ENCODE assay signal across 23 cellular contexts in genomic region chr20:52945268-52945667, GRCh38. TPM values are rescaled to one million over a fixed set of nuclear protein-coding genes. Genes with fewer than 3 reads are reported as not detected.
DNase-seq lines count a peak whose midpoint lies in the region; ATAC-seq, FAIRE-seq and TF ChIP-seq lines count a peak whose summit lies in the region.
"Had no signal": no experiment of that assay in that cellular context is flagged by ENCODE, and none has a peak within 500 bp of the region (broad histone marks: within the 10 kb centered on the region; RNA-seq: fewer than 3 reads in every experiment).

No MANE protein-coding gene starts in this region.

- no peaks in the 10 kb centered on the region for H3K79me2 ChIP-seq in mammary epithelial cell (ENCODE audit: insufficient read depth, low read length)

- intact Hi-C loops in mammary epithelial cell (cut with micrococcal nuclease): no loop called here

- no peak overlapping the region for H3K9ac ChIP-seq in mammary epithelial cell (ENCODE audit: insufficient read depth, low read length)

- H3K27ac ChIP-seq in RWPE1: peak overlapping the region; percentile 65; the same call in 1 of the 2 replicates
- peak overlapping the region; percentile 69 for H3K27ac ChIP-seq in mammary epithelial cell (ENCODE audit: insufficient read depth, low read depth, low read length)

- H3K4me2 ChIP-seq in mammary epithelial cell (ENCODE audit: insufficient read depth, low read depth, low read length): no peak overlapping the region
- H3K4me2 ChIP-seq: GM23338 had no signal

- peak; percentile 37 for FAIRE-seq in urothelium cell line (lab: Jason Lieb, UNC)
- FAIRE-seq: A204.1, GM12878, H54 had no signal

- 100% methylated on average over 1 of the region's 1 CpG for WGBS in mammary epithelial cell (ENCODE audit: low coverage, missing lambda C conversion rate)

- DNase-seq in RWPE1 (ENCODE audit: low spot score) (no peak), mammary epithelial cell (no peak), left lobe of liver (ENCODE audit: low spot score) (peak; percentile 56), urothelium cell line (ENCODE audit: low spot score) (no peak), LoVo (ENCODE audit: low spot score) (no peak)
- DNase-seq: ACHN; BE2C; C1 segment of cervical spinal cord; CD4-positive, CD25-positive, alpha-beta regulatory T cell; CD8-positive, alpha-beta memory T cell; COR-L47; DMS 273 treated with DMSO at 0.1 percent for 48 hours; DMS53; DND-41; EL; HCEC 1CT had no signal

- H4K20me1 ChIP-seq in mammary epithelial cell (ENCODE audit: insufficient read depth, low read length): no peaks in the 10 kb centered on the region

- dilution Hi-C loops in mammary epithelial cell (cut with HindIII; ENCODE audit: low sequenced_read_pairs): no loop called here

- in situ Hi-C loops in mammary epithelial cell (cut with MboI; ENCODE audit: low sequenced_read_pairs in 2 of 2): no loop called here

- no peaks in the 10 kb centered on the region for H3K27me3 ChIP-seq in mammary epithelial cell (ENCODE audit: insufficient read depth, low read length)
- H3K27me3 ChIP-seq: BE2C had no signal

- ATAC-seq in left lobe of liver: peak; percentile 87
- ATAC-seq in HG02885 (IDR thresholded peaks at IDR 0.05; ENCODE audit: poor library complexity, unreplicated experiment): no peak
- ATAC-seq in GM21737 (IDR thresholded peaks at IDR 0.05; ENCODE audit: unreplicated experiment): no peak
- ATAC-seq: GM12878, GM23338 had no signal

- H3K4me3 ChIP-seq in mammary epithelial cell (replicated peaks in 1 of 3; ENCODE audit: insufficient read depth in 1 of 3, low read depth in 2 of 3, low read length in 3 of 3): no peak overlapping the region
- H3K4me3 ChIP-seq: GM12878, GM23338 had no signal

- peaks cover 40% of the 10 kb centered on the region for H3K4me1 ChIP-seq in mammary epithelial cell (ENCODE audit: insufficient read depth, low read length)
- H3K4me1 ChIP-seq: BE2C had no signal

- TF ChIP-seq CTCF in RWPE1 (conservative IDR thresholded peaks at IDR 0.05; ENCODE audit: low read depth): no peak
- no peak for TF ChIP-seq CTCF in mammary epithelial cell (conservative IDR thresholded peaks at IDR 0.05 in 1 of 2, IDR thresholded peaks at IDR 0.05 in 1 of 2; ENCODE audit: extremely low read depth in 1 of 2, insufficient read depth in 1 of 2, low read depth in 1 of 2, low read length in 2 of 2)

- H3K36me3 ChIP-seq in mammary epithelial cell (ENCODE audit: insufficient read depth, low read length): no peaks in the 10 kb centered on the region
- H3K36me3 ChIP-seq: BE2C had no signal

- BruUV-seq in mammary epithelial cell (replicated peaks; lab: Mats Ljungman, UMichigan): no TSS peak

- CTCF ChIA-PET in RWPE1 (lab: Yijun Ruan, JAX) (interaction anchor here (0.6 kb wide), 1 partner anchor 26 kb away, joined by 4 read pairs; no protein-coding TSS in a partner anchor), mammary epithelial cell (lab: Charles Lee; ENCODE audit: low non-redundant PET) (no interaction called here)

- H3K9me3 ChIP-seq in mammary epithelial cell (replicated peaks; ENCODE audit: insufficient read depth, low read length): no peaks in the 10 kb centered on the region
- H3K9me3 ChIP-seq: BE2C had no signal

- no peak overlapping the region for H2AFZ ChIP-seq in mammary epithelial cell (ENCODE audit: low read depth, low read length)
- H2AFZ ChIP-seq: GM23338 had no signal

- POLR2A ChIA-PET in RWPE1 (lab: Yijun Ruan, JAX; ENCODE audit: low non-redundant PET): no interaction called here

RNA-seq across cellular contexts. Expression of gene TSHZ2, which starts 26.9 kb away (rescaled TPM):
- total RNA-seq in mammary epithelial cell: 10 to 100 TPM; 10.0 to 11.5 TPM
- 4.0 TPM for polyA plus RNA-seq in mammary epithelial cell
- 11.8 TPM for polyA minus RNA-seq in mammary epithelial cell
- total RNA-seq in left lobe of liver: 19.0 TPM
- total RNA-seq: G401 had no signal
